Comparison of ENCODE assay signal across 29 cellular contexts in genomic region chr7:121275204-121275603, GRCh38. TPM values are rescaled to one million over a fixed set of nuclear protein-coding genes. Genes with fewer than 3 reads are reported as not detected.
DNase-seq lines count a peak whose midpoint lies in the region; ATAC-seq and TF ChIP-seq lines count a peak whose summit lies in the region.
"Had no signal": no experiment of that assay in that cellular context is flagged by ENCODE, and none has a peak within 500 bp of the region (broad histone marks: within the 10 kb centered on the region; RNA-seq: fewer than 3 reads in every experiment).

No MANE protein-coding gene starts in this region.

- no peak overlapping the region for H3K4me2 ChIP-seq in HCT116 (ENCODE audit: low read length)

- TF ChIP-seq RAD21 in HCT116 (IDR thresholded peaks at IDR 0.05; ENCODE audit: low read depth): no peak

- no peak for TF ChIP-seq POLR2A in HCT116 (IDR thresholded peaks at IDR 0.05; ENCODE audit: borderline replicate concordance, extremely low read depth, insufficient read depth, insufficient read length)

- no peaks in the 10 kb centered on the region for H3K79me2 ChIP-seq in HCT116 (ENCODE audit: insufficient read depth, low read length)

- H3K27ac ChIP-seq in HCT116 (ENCODE audit: low read depth, low read length): peak overlapping the region; percentile 23; the same call in 1 of the 2 replicates
- H3K27ac ChIP-seq in RWPE1: no peak overlapping the region
- H3K27ac ChIP-seq: HL-60, pancreas, SJSA1, upper lobe of right lung, WERI-Rb-1 had no signal

- no peak overlapping the region for H3K4me3 Mint-ChIP-seq in Calu3 (ENCODE audit: low read depth, unreplicated experiment)
- H3K4me3 Mint-ChIP-seq: activated CD4-positive, alpha-beta T cell treated with anti-CD3 and anti-CD28 coated beads, Interleukin-2, amount 10 ng/mL, durations not matched to agents 24 days and 14 days; activated naive CD4-positive, alpha-beta T cell treated with anti-CD3 and anti-CD28 coated beads, Interleukin-2, amount 50 U/mL, for 24 hours; brain; endodermal cell; immature natural killer cell; neural crest cell had no signal

- RAD21 ChIA-PET in HCT116 (lab: Charles Lee; ENCODE audit: low non-redundant PET in 1 of 2, low total read pairs in 2 of 2, uncharacterized antibody in 2 of 2, unreplicated experiment in 2 of 2): no interaction called here

- TF ChIP-seq CTCF in HCT116 (IDR thresholded peaks at IDR 0.05 in 2 of 3, conservative IDR thresholded peaks at IDR 0.05 in 1 of 3; ENCODE audit: borderline replicate concordance in 1 of 3, insufficient read depth in 1 of 3, low read depth in 2 of 3, low read length in 2 of 3): no peak
- no peak for TF ChIP-seq CTCF in RWPE1 (conservative IDR thresholded peaks at IDR 0.05; ENCODE audit: low read depth)
- no peak for TF ChIP-seq CTCF in Calu3 (IDR thresholded peaks at IDR 0.05; ENCODE audit: unreplicated experiment)

- H2AFZ ChIP-seq in HCT116 (ENCODE audit: low read depth, low read length, poor library complexity, severe bottlenecking): no peak overlapping the region

- ATAC-seq in HCT116: no peak
- ATAC-seq in HG03280 (IDR thresholded peaks at IDR 0.05; ENCODE audit: unreplicated experiment): no peak
- ATAC-seq: left colon, upper lobe of right lung had no signal

- peaks cover 3% of the 10 kb centered on the region for H3K9me3 Mint-ChIP-seq in Calu3 (ENCODE audit: low read depth, unreplicated experiment)
- H3K9me3 Mint-ChIP-seq: brain, endodermal cell had no signal

- POLR2A ChIA-PET in HCT116 (lab: Charles Lee): interaction anchor here (0.9 kb wide), 1 partner anchor 15 kb away, joined by 4 read pairs; no protein-coding TSS in a partner anchor
- POLR2A ChIA-PET in RWPE1 (lab: Yijun Ruan, JAX; ENCODE audit: low non-redundant PET): no interaction called here

- peak; percentile 42 for DNase-seq in DMS153 treated with DMSO at 0.1 percent for 48 hours (lab: John Stamatoyannopoulos, UW; ENCODE audit: unreplicated experiment)
- DNase-seq in HCT116 (ENCODE audit: low read depth, low spot score): no peak
- peak; percentile 71 for DNase-seq in NCI-H2029 treated with DMSO at 0.1 percent for 48 hours (lab: John Stamatoyannopoulos, UW)
- DNase-seq in NCI-H774 (lab: John Stamatoyannopoulos, UW): peak; percentile 7
- DNase-seq in NCI-H526 (lab: John Stamatoyannopoulos, UW): no peak
- DNase-seq in RWPE1 (ENCODE audit: low spot score): no peak
- no peak for DNase-seq in Calu3
- DNase-seq: activated CD4-positive, alpha-beta T cell treated with anti-CD3 and anti-CD28 coated beads, Interleukin-2, amount 10 ng/mL, durations not matched to agents 24 days and 14 days; amniotic stem cell; cerebellar nuclear complex; dermis blood vessel endothelial cell; DMS79 treated with DMSO at 0.1 percent for 48 hours; endodermal cell; GDM1; immature natural killer cell; Karpas-422; left colon; NCI-H187; NCI-H526 treated with DMSO at 0.1 percent for 48 hours; pancreas; stimulated activated naive CD4-positive, alpha-beta T cell treated with Interleukin-2 at 50 U/mL for 16 hours; upper lobe of right lung; WERI-Rb-1 had no signal

- no peaks in the 10 kb centered on the region for H3K36me3 ChIP-seq in HCT116 (ENCODE audit: control insufficient read depth in 1 of 2, insufficient read depth in 2 of 2, low read length in 2 of 2)
- H3K36me3 ChIP-seq: pancreas, upper lobe of right lung, WERI-Rb-1 had no signal

- no peaks in the 10 kb centered on the region for H3K27me3 ChIP-seq in HCT116 (ENCODE audit: insufficient read depth, low read length)
- H3K27me3 ChIP-seq: pancreas, SJSA1, upper lobe of right lung had no signal

- no peaks in the 10 kb centered on the region for H3K4me1 Mint-ChIP-seq in Calu3 (ENCODE audit: low read depth, unreplicated experiment)
- H3K4me1 Mint-ChIP-seq: immature natural killer cell, neural crest cell had no signal

- H3K4me1 ChIP-seq in HCT116 (ENCODE audit: control insufficient read depth in 1 of 2, insufficient read depth in 2 of 2, low read length in 2 of 2): peaks cover 40 to 49% of the 10 kb centered on the region in 2 experiments
- H3K4me1 ChIP-seq: upper lobe of right lung had no signal

- BruUV-seq in HCT116 (replicated peaks; lab: Mats Ljungman, UMichigan): no TSS peak
- no TSS peak for BruUV-seq in Calu3 (replicated peaks; lab: Mats Ljungman, UMichigan)

- H4K20me1 ChIP-seq in HCT116 (ENCODE audit: insufficient read depth): no peaks in the 10 kb centered on the region

- H3K9me2 ChIP-seq in HCT116 (ENCODE audit: insufficient read depth): no peaks in the 10 kb centered on the region

- H3K27ac Mint-ChIP-seq in Calu3 (ENCODE audit: unreplicated experiment): no peak overlapping the region
- H3K27ac Mint-ChIP-seq: activated CD4-positive, alpha-beta T cell treated with anti-CD3 and anti-CD28 coated beads, Interleukin-2, amount 10 ng/mL, durations not matched to agents 24 days and 14 days; activated naive CD4-positive, alpha-beta T cell treated with anti-CD3 and anti-CD28 coated beads, Interleukin-2, amount 50 U/mL, for 24 hours; brain; endodermal cell; immature natural killer cell had no signal

- H3K4me3 ChIP-seq in HCT116 (replicated peaks in 1 of 2; ENCODE audit: low read depth in 1 of 2, low read length in 2 of 2): no peak overlapping the region
- H3K4me3 ChIP-seq: pancreas, SJSA1, upper lobe of right lung had no signal

- intact Hi-C loops in HCT116 (cut with micrococcal nuclease): no loop called here
- intact Hi-C loops in Calu3 (cut with micrococcal nuclease; ENCODE audit: unreplicated experiment): no loop called here

- H3K36me3 Mint-ChIP-seq in Calu3 (ENCODE audit: insufficient read depth, unreplicated experiment): no peaks in the 10 kb centered on the region
- H3K36me3 Mint-ChIP-seq: activated naive CD4-positive, alpha-beta T cell treated with anti-CD3 and anti-CD28 coated beads, Interleukin-2, amount 50 U/mL, for 24 hours; brain; immature natural killer cell had no signal

- H3K9me3 ChIP-seq in HCT116 (ENCODE audit: control insufficient read depth in 1 of 2, insufficient read depth in 1 of 2, low read depth in 1 of 2, low read length in 2 of 2): no peaks in the 10 kb centered on the region
- H3K9me3 ChIP-seq: pancreas, SJSA1, upper lobe of right lung had no signal

- H3K27me3 Mint-ChIP-seq in Calu3 (ENCODE audit: unreplicated experiment): peaks cover 22% of the 10 kb centered on the region
- H3K27me3 Mint-ChIP-seq: brain had no signal

- H3K9ac ChIP-seq in HCT116 (ENCODE audit: low read length): no peak overlapping the region

- CTCF ChIA-PET in HCT116 (lab: Charles Lee) (no interaction called here), RWPE1 (lab: Yijun Ruan, JAX) (no interaction called here), Calu3 (lab: Charles Lee) (no interaction called here)

TF ChIP-seq in HCT116, 20 proteins besides CTCF, POLR2A, EP300 and RAD21:
- no peak for TF ChIP-seq EZH2 (IDR thresholded peaks at IDR 0.05)
- no peak for TF ChIP-seq ELF1 (IDR thresholded peaks at IDR 0.05; ENCODE audit: borderline replicate concordance, low read depth)
- no peak for TF ChIP-seq SP1 (IDR thresholded peaks at IDR 0.05; ENCODE audit: low read depth)
- no peak for TF ChIP-seq EZH2phosphoT487 (IDR thresholded peaks at IDR 0.05; ENCODE audit: borderline replicate concordance)
- TF ChIP-seq TCF7L2 (IDR thresholded peaks at IDR 0.05; ENCODE audit: borderline replicate concordance, extremely low read depth, insufficient read depth, insufficient read length): peak; percentile 41
- TF ChIP-seq ZBTB33 (IDR thresholded peaks at IDR 0.05; ENCODE audit: extremely low read depth, insufficient replicate concordance, low read length): no peak

RNA-seq across cellular contexts. Expression of gene WNT16, which starts 53.6 kb away (rescaled TPM):
- total RNA-seq in HCT116 (2021; ENCODE audit: unreplicated experiment): 152 TPM
- polyA plus RNA-seq in HCT116 (2012): 89.8 and 100 TPM in 2 replicates
- not detected in 2 replicates for total RNA-seq in Calu3 (2022)
- total RNA-seq: activated CD4-positive, alpha-beta T cell treated with anti-CD3 and anti-CD28 coated beads, Interleukin-2, amount 10 ng/mL, durations not matched to agents 24 days and 14 days; dermis blood vessel endothelial cell; left colon; neural crest cell; SJSA1; upper lobe of right lung had no signal
- polyA plus RNA-seq: immature natural killer cell had no signal

Comparison
In these comparisons a context has a peak if more than half of its experiments do, and no peak if none do; other contexts are left out.
1. DNase-seq: peak in DMS153 treated with DMSO at 0.1 percent for 48 hours (single experiment), NCI-H2029 treated with DMSO at 0.1 percent for 48 hours (single experiment) and NCI-H774 (single experiment); none in HCT116 (single experiment), NCI-H526 (0 of 2), RWPE1 (single experiment) and Calu3 (single experiment).
2. RNA of gene WNT16, which starts 53.6 kb away (total RNA-seq): 152 TPM in HCT116 (single experiment); not detected in Calu3; every median in the first group is over 100 times any median in the second.